1 cellular context compared by ENCODE assay signal in genomic region chr11:44601471-44602370, GRCh38.
TF ChIP-seq lines count a peak whose summit lies in the region.

No MANE protein-coding gene starts in this region.

TF ChIP-seq in GM12878, 131 proteins besides CTCF, POLR2A, EP300 and RAD21 (continued from another document and continues in another):
- TF ChIP-seq ZBED1 (IDR thresholded peaks at IDR 0.05; ENCODE audit: borderline replicate concordance): no peak
- TF ChIP-seq, protein P1, sequence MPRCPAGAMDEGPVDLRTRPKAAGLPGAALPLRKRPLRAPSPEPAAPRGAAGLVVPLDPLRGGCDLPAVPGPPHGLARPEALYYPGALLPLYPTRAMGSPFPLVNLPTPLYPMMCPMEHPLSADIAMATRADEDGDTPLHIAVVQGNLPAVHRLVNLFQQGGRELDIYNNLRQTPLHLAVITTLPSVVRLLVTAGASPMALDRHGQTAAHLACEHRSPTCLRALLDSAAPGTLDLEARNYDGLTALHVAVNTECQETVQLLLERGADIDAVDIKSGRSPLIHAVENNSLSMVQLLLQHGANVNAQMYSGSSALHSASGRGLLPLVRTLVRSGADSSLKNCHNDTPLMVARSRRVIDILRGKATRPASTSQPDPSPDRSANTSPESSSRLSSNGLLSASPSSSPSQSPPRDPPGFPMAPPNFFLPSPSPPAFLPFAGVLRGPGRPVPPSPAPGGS (IDR thresholded peaks at IDR 0.05; ENCODE audit: borderline replicate concordance, insufficient read depth, low read depth, low read length, poor library complexity, severe bottlenecking): peak; percentile 82
- TF ChIP-seq ZNF217 (IDR thresholded peaks at IDR 0.05): peak; percentile 96
- TF ChIP-seq, protein P2, sequence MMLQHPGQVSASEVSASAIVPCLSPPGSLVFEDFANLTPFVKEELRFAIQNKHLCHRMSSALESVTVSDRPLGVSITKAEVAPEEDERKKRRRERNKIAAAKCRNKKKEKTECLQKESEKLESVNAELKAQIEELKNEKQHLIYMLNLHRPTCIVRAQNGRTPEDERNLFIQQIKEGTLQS (IDR thresholded peaks at IDR 0.05; ENCODE audit: borderline replicate concordance, extremely low read depth, low read depth, low read length): no peak
- no peak for TF ChIP-seq SIN3A (IDR thresholded peaks at IDR 0.05; ENCODE audit: low read depth, low read length)
- no peak for TF ChIP-seq STAT3 (IDR thresholded peaks at IDR 0.05; ENCODE audit: low read depth, low read length)
- TF ChIP-seq SMAD1 (IDR thresholded peaks at IDR 0.05; ENCODE audit: low read depth, partially characterized antibody): no peak
- TF ChIP-seq ZNF622 (IDR thresholded peaks at IDR 0.05): no peak
- 0 out of 2 replicates have a peak, but pooled peaks have one; percentile 37 for TF ChIP-seq NFIC (IDR thresholded peaks at IDR 0.05; ENCODE audit: low read depth, low read length)
- TF ChIP-seq SREBF2 (IDR thresholded peaks at IDR 0.05; ENCODE audit: low read length): no peak
- TF ChIP-seq BHLHE40 (IDR thresholded peaks at IDR 0.05; ENCODE audit: borderline replicate concordance in 1 of 2, low read depth in 2 of 2, low read length in 1 of 2): no peak; a peak in 1 of 4 replicates
- TF ChIP-seq, protein P3, sequence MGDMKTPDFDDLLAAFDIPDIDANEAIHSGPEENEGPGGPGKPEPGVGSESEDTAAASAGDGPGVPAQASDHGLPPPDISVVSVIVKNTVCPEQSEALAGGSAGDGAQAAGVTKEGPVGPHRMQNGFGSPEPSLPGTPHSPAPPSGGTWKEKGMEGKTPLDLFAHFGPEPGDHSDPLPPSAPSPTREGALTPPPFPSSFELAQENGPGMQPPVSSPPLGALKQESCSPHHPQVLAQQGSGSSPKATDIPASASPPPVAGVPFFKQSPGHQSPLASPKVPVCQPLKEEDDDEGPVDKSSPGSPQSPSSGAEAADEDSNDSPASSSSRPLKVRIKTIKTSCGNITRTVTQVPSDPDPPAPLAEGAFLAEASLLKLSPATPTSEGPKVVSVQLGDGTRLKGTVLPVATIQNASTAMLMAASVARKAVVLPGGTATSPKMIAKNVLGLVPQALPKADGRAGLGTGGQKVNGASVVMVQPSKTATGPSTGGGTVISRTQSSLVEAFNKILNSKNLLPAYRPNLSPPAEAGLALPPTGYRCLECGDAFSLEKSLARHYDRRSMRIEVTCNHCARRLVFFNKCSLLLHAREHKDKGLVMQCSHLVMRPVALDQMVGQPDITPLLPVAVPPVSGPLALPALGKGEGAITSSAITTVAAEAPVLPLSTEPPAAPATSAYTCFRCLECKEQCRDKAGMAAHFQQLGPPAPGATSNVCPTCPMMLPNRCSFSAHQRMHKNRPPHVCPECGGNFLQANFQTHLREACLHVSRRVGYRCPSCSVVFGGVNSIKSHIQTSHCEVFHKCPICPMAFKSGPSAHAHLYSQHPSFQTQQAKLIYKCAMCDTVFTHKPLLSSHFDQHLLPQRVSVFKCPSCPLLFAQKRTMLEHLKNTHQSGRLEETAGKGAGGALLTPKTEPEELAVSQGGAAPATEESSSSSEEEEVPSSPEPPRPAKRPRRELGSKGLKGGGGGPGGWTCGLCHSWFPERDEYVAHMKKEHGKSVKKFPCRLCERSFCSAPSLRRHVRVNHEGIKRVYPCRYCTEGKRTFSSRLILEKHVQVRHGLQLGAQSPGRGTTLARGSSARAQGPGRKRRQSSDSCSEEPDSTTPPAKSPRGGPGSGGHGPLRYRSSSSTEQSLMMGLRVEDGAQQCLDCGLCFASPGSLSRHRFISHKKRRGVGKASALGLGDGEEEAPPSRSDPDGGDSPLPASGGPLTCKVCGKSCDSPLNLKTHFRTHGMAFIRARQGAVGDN (IDR thresholded peaks at IDR 0.05): no peak
- TF ChIP-seq TCF12 (IDR thresholded peaks at IDR 0.05; ENCODE audit: low read depth, low read length): 0 out of 2 replicates have a peak, but pooled peaks have one; percentile 24
- peak; percentile 70 for TF ChIP-seq DPF2 (IDR thresholded peaks at IDR 0.05)
- TF ChIP-seq YY1 (IDR thresholded peaks at IDR 0.05; ENCODE audit: low read depth, low read length): no peak
- TF ChIP-seq KLF5 (IDR thresholded peaks at IDR 0.05; ENCODE audit: partially characterized antibody): no peak
- no peak for TF ChIP-seq TCF7 (IDR thresholded peaks at IDR 0.05; ENCODE audit: borderline replicate concordance)
- TF ChIP-seq MXI1 (IDR thresholded peaks at IDR 0.05; ENCODE audit: low read depth, low read length): no peak
- TF ChIP-seq, protein P4, sequence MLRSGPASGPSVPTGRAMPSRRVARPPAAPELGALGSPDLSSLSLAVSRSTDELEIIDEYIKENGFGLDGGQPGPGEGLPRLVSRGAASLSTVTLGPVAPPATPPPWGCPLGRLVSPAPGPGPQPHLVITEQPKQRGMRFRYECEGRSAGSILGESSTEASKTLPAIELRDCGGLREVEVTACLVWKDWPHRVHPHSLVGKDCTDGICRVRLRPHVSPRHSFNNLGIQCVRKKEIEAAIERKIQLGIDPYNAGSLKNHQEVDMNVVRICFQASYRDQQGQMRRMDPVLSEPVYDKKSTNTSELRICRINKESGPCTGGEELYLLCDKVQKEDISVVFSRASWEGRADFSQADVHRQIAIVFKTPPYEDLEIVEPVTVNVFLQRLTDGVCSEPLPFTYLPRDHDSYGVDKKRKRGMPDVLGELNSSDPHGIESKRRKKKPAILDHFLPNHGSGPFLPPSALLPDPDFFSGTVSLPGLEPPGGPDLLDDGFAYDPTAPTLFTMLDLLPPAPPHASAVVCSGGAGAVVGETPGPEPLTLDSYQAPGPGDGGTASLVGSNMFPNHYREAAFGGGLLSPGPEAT (IDR thresholded peaks at IDR 0.05; ENCODE audit: low read depth): peak; percentile 40; the same call in 1 of the 2 replicates
- TF ChIP-seq, protein P5, sequence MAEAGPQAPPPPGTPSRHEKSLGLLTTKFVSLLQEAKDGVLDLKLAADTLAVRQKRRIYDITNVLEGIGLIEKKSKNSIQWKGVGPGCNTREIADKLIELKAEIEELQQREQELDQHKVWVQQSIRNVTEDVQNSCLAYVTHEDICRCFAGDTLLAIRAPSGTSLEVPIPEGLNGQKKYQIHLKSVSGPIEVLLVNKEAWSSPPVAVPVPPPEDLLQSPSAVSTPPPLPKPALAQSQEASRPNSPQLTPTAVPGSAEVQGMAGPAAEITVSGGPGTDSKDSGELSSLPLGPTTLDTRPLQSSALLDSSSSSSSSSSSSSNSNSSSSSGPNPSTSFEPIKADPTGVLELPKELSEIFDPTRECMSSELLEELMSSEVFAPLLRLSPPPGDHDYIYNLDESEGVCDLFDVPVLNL (IDR thresholded peaks at IDR 0.05; ENCODE audit: low read depth, low read length): no peak
- no peak for TF ChIP-seq POLR2AphosphoS2 (IDR thresholded peaks at IDR 0.05; ENCODE audit: low read depth, low read length)
- TF ChIP-seq ZNF274 (IDR thresholded peaks at IDR 0.05; ENCODE audit: insufficient read depth, insufficient read length): no peak
- TF ChIP-seq PKNOX1 (IDR thresholded peaks at IDR 0.05): no peak
- TF ChIP-seq, protein P6, sequence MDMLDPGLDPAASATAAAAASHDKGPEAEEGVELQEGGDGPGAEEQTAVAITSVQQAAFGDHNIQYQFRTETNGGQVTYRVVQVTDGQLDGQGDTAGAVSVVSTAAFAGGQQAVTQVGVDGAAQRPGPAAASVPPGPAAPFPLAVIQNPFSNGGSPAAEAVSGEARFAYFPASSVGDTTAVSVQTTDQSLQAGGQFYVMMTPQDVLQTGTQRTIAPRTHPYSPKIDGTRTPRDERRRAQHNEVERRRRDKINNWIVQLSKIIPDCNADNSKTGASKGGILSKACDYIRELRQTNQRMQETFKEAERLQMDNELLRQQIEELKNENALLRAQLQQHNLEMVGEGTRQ (IDR thresholded peaks at IDR 0.05; ENCODE audit: borderline replicate concordance, low read depth, low read length): no peak
- TF ChIP-seq E4F1 (IDR thresholded peaks at IDR 0.05; ENCODE audit: borderline replicate concordance, partially characterized antibody): no peak
- TF ChIP-seq RFX5 (IDR thresholded peaks at IDR 0.05; ENCODE audit: low read depth, low read length): no peak
- 0 out of 2 replicates have a peak, but pooled peaks have one; percentile 37 for TF ChIP-seq CHD1 (IDR thresholded peaks at IDR 0.05; ENCODE audit: low read depth, low read length)
- TF ChIP-seq, protein P7, sequence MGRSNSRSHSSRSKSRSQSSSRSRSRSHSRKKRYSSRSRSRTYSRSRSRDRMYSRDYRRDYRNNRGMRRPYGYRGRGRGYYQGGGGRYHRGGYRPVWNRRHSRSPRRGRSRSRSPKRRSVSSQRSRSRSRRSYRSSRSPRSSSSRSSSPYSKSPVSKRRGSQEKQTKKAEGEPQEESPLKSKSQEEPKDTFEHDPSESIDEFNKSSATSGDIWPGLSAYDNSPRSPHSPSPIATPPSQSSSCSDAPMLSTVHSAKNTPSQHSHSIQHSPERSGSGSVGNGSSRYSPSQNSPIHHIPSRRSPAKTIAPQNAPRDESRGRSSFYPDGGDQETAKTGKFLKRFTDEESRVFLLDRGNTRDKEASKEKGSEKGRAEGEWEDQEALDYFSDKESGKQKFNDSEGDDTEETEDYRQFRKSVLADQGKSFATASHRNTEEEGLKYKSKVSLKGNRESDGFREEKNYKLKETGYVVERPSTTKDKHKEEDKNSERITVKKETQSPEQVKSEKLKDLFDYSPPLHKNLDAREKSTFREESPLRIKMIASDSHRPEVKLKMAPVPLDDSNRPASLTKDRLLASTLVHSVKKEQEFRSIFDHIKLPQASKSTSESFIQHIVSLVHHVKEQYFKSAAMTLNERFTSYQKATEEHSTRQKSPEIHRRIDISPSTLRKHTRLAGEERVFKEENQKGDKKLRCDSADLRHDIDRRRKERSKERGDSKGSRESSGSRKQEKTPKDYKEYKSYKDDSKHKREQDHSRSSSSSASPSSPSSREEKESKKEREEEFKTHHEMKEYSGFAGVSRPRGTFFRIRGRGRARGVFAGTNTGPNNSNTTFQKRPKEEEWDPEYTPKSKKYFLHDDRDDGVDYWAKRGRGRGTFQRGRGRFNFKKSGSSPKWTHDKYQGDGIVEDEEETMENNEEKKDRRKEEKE (IDR thresholded peaks at IDR 0.05): no peak
- no peak for TF ChIP-seq HDGF (IDR thresholded peaks at IDR 0.05)
- no peak for TF ChIP-seq IRF4 (IDR thresholded peaks at IDR 0.05; ENCODE audit: low read depth, low read length)
- TF ChIP-seq, protein P8, sequence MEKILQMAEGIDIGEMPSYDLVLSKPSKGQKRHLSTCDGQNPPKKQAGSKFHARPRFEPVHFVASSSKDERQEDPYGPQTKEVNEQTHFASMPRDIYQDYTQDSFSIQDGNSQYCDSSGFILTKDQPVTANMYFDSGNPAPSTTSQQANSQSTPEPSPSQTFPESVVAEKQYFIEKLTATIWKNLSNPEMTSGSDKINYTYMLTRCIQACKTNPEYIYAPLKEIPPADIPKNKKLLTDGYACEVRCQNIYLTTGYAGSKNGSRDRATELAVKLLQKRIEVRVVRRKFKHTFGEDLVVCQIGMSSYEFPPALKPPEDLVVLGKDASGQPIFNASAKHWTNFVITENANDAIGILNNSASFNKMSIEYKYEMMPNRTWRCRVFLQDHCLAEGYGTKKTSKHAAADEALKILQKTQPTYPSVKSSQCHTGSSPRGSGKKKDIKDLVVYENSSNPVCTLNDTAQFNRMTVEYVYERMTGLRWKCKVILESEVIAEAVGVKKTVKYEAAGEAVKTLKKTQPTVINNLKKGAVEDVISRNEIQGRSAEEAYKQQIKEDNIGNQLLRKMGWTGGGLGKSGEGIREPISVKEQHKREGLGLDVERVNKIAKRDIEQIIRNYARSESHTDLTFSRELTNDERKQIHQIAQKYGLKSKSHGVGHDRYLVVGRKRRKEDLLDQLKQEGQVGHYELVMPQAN (conservative IDR thresholded peaks at IDR 0.05): peak; percentile 59; the same call in 1 of the 2 replicates
- 0 out of 2 replicates have a peak, but pooled peaks have one; percentile 89 for TF ChIP-seq WRNIP1 (IDR thresholded peaks at IDR 0.05; ENCODE audit: borderline replicate concordance, low read depth, low read length)
- TF ChIP-seq STAT1 (conservative IDR thresholded peaks at IDR 0.05): no peak
- peak; percentile 40; the same call in 1 of the 2 replicates for TF ChIP-seq RUNX3 (IDR thresholded peaks at IDR 0.05; ENCODE audit: low read length)
- TF ChIP-seq HDAC6 (IDR thresholded peaks at IDR 0.05; ENCODE audit: unreplicated experiment): no peak
- no peak for TF ChIP-seq SREBF1 (IDR thresholded peaks at IDR 0.05; ENCODE audit: low read length)
